Comparison of ENCODE assay signal across 26 cellular contexts in the genomic region with DNA sequence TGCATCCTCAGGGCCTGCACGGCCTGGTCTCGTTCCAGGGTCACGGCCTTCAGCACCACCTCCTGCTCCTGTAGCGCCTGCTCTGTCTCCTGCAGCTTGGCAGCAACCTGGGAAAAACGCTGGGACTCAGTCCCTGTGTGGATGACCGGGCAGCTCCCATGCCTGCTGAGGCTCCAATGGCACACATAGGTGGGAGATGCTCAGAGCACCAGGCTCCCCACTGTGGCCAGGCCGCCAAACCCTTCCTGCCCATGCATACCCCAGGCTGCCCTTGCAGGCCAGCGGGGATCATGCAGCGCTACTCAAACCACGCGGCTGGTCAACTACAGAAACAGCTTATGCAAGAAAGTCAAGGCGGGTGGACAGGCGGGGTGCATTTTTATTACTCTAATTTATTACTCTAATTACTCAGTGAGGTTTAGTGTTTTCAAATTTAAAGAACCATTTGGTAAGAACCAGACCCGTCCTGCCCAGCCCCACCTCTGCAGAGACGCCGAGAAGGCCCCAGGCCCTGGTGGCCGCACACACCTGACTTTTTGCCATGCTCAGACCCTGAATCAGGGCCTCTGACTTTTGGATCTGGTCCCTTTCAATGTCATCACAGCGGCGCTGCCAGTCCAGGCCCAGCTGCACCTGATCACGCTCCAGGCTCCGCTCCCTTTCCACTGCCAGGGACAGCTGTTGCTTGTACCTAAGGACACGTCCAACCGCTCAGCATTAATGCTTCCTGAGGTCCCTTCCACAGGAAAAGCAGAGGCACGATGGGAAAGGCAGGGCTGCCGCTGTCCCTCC.
"Had no signal": no experiment of that assay in that cellular context is flagged by ENCODE, and none has a peak within 500 bp of the region (broad histone marks: within the 10 kb centered on the region; RNA-seq: fewer than 3 reads in every experiment).

No MANE protein-coding gene starts in this region.

- ATAC-seq: activated T-helper 17 cell treated with anti-CD3 and anti-CD28 coated beads, Interleukin-2, amount 50 U/mL, for 72 hours had no signal

- FAIRE-seq: astrocyte, endothelial cell of umbilical vein, TTC549 had no signal

- H3K36me3 ChIP-seq: ovary, prostate gland had no signal

- H3K4me3 ChIP-seq: left ventricle myocardium inferior, ovary, prostate gland, transverse colon had no signal

- DNase-seq: activated CD4-positive, alpha-beta memory T cell treated with anti-CD3 and anti-CD28 coated beads for 36 hours; activated CD4-positive, alpha-beta T cell treated with anti-CD3 and anti-CD28 coated beads for 48 hours; activated CD8-positive, alpha-beta memory T cell treated with anti-CD3 and anti-CD28 coated beads, Interleukin-2, amount 50 U/mL, for 48 hours; activated gamma-delta T cell treated with Interleukin-2 at 50 U/mL for 16 hours; activated naive CD4-positive, alpha-beta T cell treated with anti-CD3 and anti-CD28 coated beads, Interleukin-2, amount 50 U/mL, for 16 hours; activated T-cell treated with anti-CD3 and anti-CD28 coated beads, Interleukin-2, amount 50 U/mL, for 24 hours; amniotic stem cell; brain microvascular endothelial cell; head of caudate nucleus; hippocampal formation; immature natural killer cell; left ventricle myocardium inferior; ovary; retina; stimulated activated CD4-positive, alpha-beta T cell treated with anti-CD3 and anti-CD28 coated beads, Interleukin-15, amount 100 ng/mL, for 24 hours; stimulated activated CD4-positive, alpha-beta T cell treated with anti-CD3 and anti-CD28 coated beads, Interleukin-2, amount 100 ng/mL, for 24 hours; stimulated activated naive CD4-positive, alpha-beta T cell; T-helper 9 cell; transverse colon had no signal

- H3K4me1 ChIP-seq: left ventricle myocardium inferior, prostate gland, transverse colon had no signal

- H3K9me3 ChIP-seq: left ventricle myocardium inferior, neutrophil, ovary, prostate gland, transverse colon had no signal

- H3K27ac ChIP-seq: brain microvascular endothelial cell, left ventricle myocardium inferior, neutrophil, ovary, prostate gland, VCaP had no signal

- H3K27me3 ChIP-seq: brain microvascular endothelial cell, neutrophil, ovary, transverse colon had no signal
